ENCODE assay signal across 11 cellular contexts in genomic region chr16:53100889-53101288, GRCh38. TPM values are rescaled to one million over a fixed set of nuclear protein-coding genes. Genes with fewer than 3 reads are reported as not detected.
DNase-seq lines count a peak whose midpoint lies in the region; ATAC-seq, FAIRE-seq and TF ChIP-seq lines count a peak whose summit lies in the region.
"Had no signal": no experiment of that assay in that cellular context is flagged by ENCODE, and none has a peak within 500 bp of the region (broad histone marks: within the 10 kb centered on the region; RNA-seq: fewer than 3 reads in every experiment).

No MANE protein-coding gene starts in this region.

- H3K9me3 Mint-ChIP-seq in T-helper 1 cell treated with Interleukin-12 subunit alpha and Interleukin-12 subunit beta and Interleukin-4 antibody, amounts not matched to agents 30 μg/mL and 1 μg/mL, for 36 hours = no peaks in the 10 kb centered on the region
- H3K9me3 Mint-ChIP-seq in progenitor cell of endocrine pancreas (ENCODE audit: low read depth) = no peaks in the 10 kb centered on the region
- H3K9me3 Mint-ChIP-seq: activated CD4-positive, alpha-beta T cell treated with anti-CD3 and anti-CD28 coated beads, Interleukin-2, amount 10 ng/mL, durations not matched to agents 7 days and 5 days had no signal

- H3K14ac ChIP-seq in mesenchymal stem cell (ENCODE audit: low read length in 2 of 2) = no peak overlapping the region

- no peak overlapping the region for H2BK15ac ChIP-seq in mesenchymal stem cell (ENCODE audit: low read depth, poor library complexity, severe bottlenecking)

- no peak overlapping the region for H2AFZ ChIP-seq in mesenchymal stem cell (ENCODE audit: low read depth, low read length)

- no peak overlapping the region for H2AK5ac ChIP-seq in mesenchymal stem cell (ENCODE audit: low read length, severe bottlenecking)

- no peak overlapping the region for H2BK5ac ChIP-seq in mesenchymal stem cell (ENCODE audit: low read depth, low read length, poor library complexity, severe bottlenecking)

- no peak for ATAC-seq in thoracic aorta (ENCODE audit: insufficient number of reproducible peaks, low FRiP score, low read depth)

- H3K27me3 ChIP-seq in mesenchymal stem cell (ENCODE audit: control insufficient read depth in 1 of 2, insufficient read depth in 1 of 2, low read length in 2 of 2) (no peaks in the 10 kb centered on the region), thoracic aorta (replicated peaks; ENCODE audit: insufficient read depth) (no peaks in the 10 kb centered on the region)

- no peaks in the 10 kb centered on the region for H3K9me3 ChIP-seq in mesenchymal stem cell (ENCODE audit: control insufficient read depth, low read length)
- no peaks in the 10 kb centered on the region for H3K9me3 ChIP-seq in thoracic aorta

- no peak overlapping the region for H3K9ac ChIP-seq in mesenchymal stem cell (ENCODE audit: low read length)

- H2BK12ac ChIP-seq in mesenchymal stem cell (ENCODE audit: low read length in 2 of 2) = no peak overlapping the region

- H3K36me3 ChIP-seq in mesenchymal stem cell (ENCODE audit: control insufficient read depth in 1 of 2, insufficient read depth in 2 of 2, low read depth in 1 of 2, low read length in 2 of 2) = no peaks in the 10 kb centered on the region
- no peaks in the 10 kb centered on the region for H3K36me3 ChIP-seq in thoracic aorta

- POLR2A ChIA-PET in RWPE1 (lab: Yijun Ruan, JAX; ENCODE audit: low non-redundant PET) = no interaction called here

- WGBS in mesenchymal stem cell = no CpG with 5 or more reads among the region's 1 CpG

- H3K4me3 Mint-ChIP-seq in T-helper 1 cell treated with Interleukin-12 subunit alpha and Interleukin-12 subunit beta and Interleukin-4 antibody, amounts not matched to agents 30 μg/mL and 1 μg/mL, for 36 hours = no peak overlapping the region
- no peak overlapping the region for H3K4me3 Mint-ChIP-seq in progenitor cell of endocrine pancreas (ENCODE audit: low read depth)

- no peaks in the 10 kb centered on the region for H3K36me3 Mint-ChIP-seq in T-helper 1 cell treated with Interleukin-12 subunit alpha and Interleukin-12 subunit beta and Interleukin-4 antibody, amounts not matched to agents 30 μg/mL and 1 μg/mL, for 36 hours (ENCODE audit: low read depth)
- no peaks in the 10 kb centered on the region for H3K36me3 Mint-ChIP-seq in progenitor cell of endocrine pancreas (ENCODE audit: insufficient read depth)

- H4K91ac ChIP-seq in mesenchymal stem cell (ENCODE audit: low read length) = no peak overlapping the region

- H3K18ac ChIP-seq in mesenchymal stem cell (ENCODE audit: low read depth in 1 of 2, low read length in 2 of 2) = no peak overlapping the region

- H3K27me3 Mint-ChIP-seq in T-helper 1 cell treated with Interleukin-12 subunit alpha and Interleukin-12 subunit beta and Interleukin-4 antibody, amounts not matched to agents 30 μg/mL and 1 μg/mL, for 36 hours (ENCODE audit: low read depth) = no peaks in the 10 kb centered on the region
- no peaks in the 10 kb centered on the region for H3K27me3 Mint-ChIP-seq in progenitor cell of endocrine pancreas
- H3K27me3 Mint-ChIP-seq: activated CD4-positive, alpha-beta T cell treated with anti-CD3 and anti-CD28 coated beads, Interleukin-2, amount 10 ng/mL, durations not matched to agents 7 days and 5 days had no signal

- H3K79me1 ChIP-seq in mesenchymal stem cell (replicated peaks; ENCODE audit: low read length, poor library complexity, severe bottlenecking) = peaks cover 24% of the 10 kb centered on the region

- no peak overlapping the region for H3K23ac ChIP-seq in mesenchymal stem cell (ENCODE audit: low read length in 2 of 2)

- H3K4me2 ChIP-seq in mesenchymal stem cell (ENCODE audit: low read length, poor library complexity, severe bottlenecking) = no peak overlapping the region

- no peak for TF ChIP-seq CTCF in RWPE1 (conservative IDR thresholded peaks at IDR 0.05; ENCODE audit: low read depth)
- TF ChIP-seq CTCF in thoracic aorta (IDR thresholded peaks at IDR 0.05) = no peak
- TF ChIP-seq CTCF in D721Med (IDR thresholded peaks at IDR 0.05; ENCODE audit: insufficient read depth, missing control alignments) = no peak
- no peak for TF ChIP-seq CTCF in progenitor cell of endocrine pancreas (IDR thresholded peaks at IDR 0.05; ENCODE audit: unreplicated experiment)

- H3K4me1 ChIP-seq in mesenchymal stem cell (ENCODE audit: control insufficient read depth, insufficient read depth, low read depth, low read length) (peaks cover 11% of the 10 kb centered on the region), thoracic aorta (ENCODE audit: control insufficient read depth in 1 of 2, low read depth in 2 of 2) (peaks cover 13 to 52% of the 10 kb centered on the region in 2 donors)

- peaks cover 24% of the 10 kb centered on the region for H3K4me1 Mint-ChIP-seq in T-helper 1 cell treated with Interleukin-12 subunit alpha and Interleukin-12 subunit beta and Interleukin-4 antibody, amounts not matched to agents 30 μg/mL and 1 μg/mL, for 36 hours (ENCODE audit: low read depth)
- peaks cover 13% of the 10 kb centered on the region for H3K4me1 Mint-ChIP-seq in progenitor cell of endocrine pancreas (ENCODE audit: low read depth)

- no peak overlapping the region for H3K4ac ChIP-seq in mesenchymal stem cell (ENCODE audit: low read depth in 1 of 2, low read length in 2 of 2)

- no peak for DNase-seq in T-helper 1 cell
- no peak for DNase-seq in RWPE1 (ENCODE audit: low spot score)
- no peak for DNase-seq in mesenchymal stem cell
- no peak for DNase-seq in thoracic aorta (ENCODE audit: low spot score)
- no peak for DNase-seq in D721Med (ENCODE audit: insufficient read length, low spot score)
- DNase-seq in progenitor cell of endocrine pancreas (ENCODE audit: low spot score, unreplicated experiment) = no peak
- DNase-seq in hippocampal formation (lab: John Stamatoyannopoulos, UW) = no peak
- DNase-seq: activated CD4-positive, alpha-beta T cell treated with anti-CD3 and anti-CD28 coated beads, Interleukin-2, amount 10 ng/mL, durations not matched to agents 7 days and 5 days; NCI-H2029 treated with DMSO at 0.1 percent for 48 hours; SHP77 had no signal

- H2BK120ac ChIP-seq in mesenchymal stem cell (ENCODE audit: low read depth, low read length) = no peak overlapping the region

- no peak overlapping the region for H3K4me3 ChIP-seq in mesenchymal stem cell (ENCODE audit: insufficient read depth in 1 of 2, low read depth in 1 of 2, low read length in 2 of 2)
- no peak overlapping the region for H3K4me3 ChIP-seq in thoracic aorta

- peak overlapping the region; percentile 41 for H3K27ac Mint-ChIP-seq in T-helper 1 cell treated with Interleukin-12 subunit alpha and Interleukin-12 subunit beta and Interleukin-4 antibody, amounts not matched to agents 30 μg/mL and 1 μg/mL, for 36 hours
- H3K27ac Mint-ChIP-seq in progenitor cell of endocrine pancreas = no peak overlapping the region

- H3K27ac ChIP-seq in RWPE1 = peak overlapping the region; percentile 99
- H3K27ac ChIP-seq in mesenchymal stem cell (ENCODE audit: low read length, poor library complexity, severe bottlenecking) = peak overlapping the region; percentile 98
- peak overlapping the region; percentile 92 to 96 for H3K27ac ChIP-seq in thoracic aorta

- CTCF ChIA-PET in RWPE1 (lab: Yijun Ruan, JAX) = interaction anchor here (1.3 kb wide), 1 partner anchor 46 kb away, joined by 15 read pairs; the partner anchor contains the start of gene CHD9

- FAIRE-seq in D721Med (lab: Jason Lieb, UNC) = no peak

- H4K8ac ChIP-seq in mesenchymal stem cell (ENCODE audit: low read length) = no peak overlapping the region

RNA-seq across cellular contexts. Expression of gene CHD9, which starts 46.1 kb away (rescaled TPM):
- 20.1 TPM for polyA plus RNA-seq in mesenchymal stem cell (2013, experiment 1 of 2)
- polyA plus RNA-seq in mesenchymal stem cell (2013, experiment 2 of 2) = 23.7 TPM
- total RNA-seq in thoracic aorta = 100 to 1,000 TPM in 1 of 2 donors, 10 to 100 TPM in 1; 71.3 to 152 TPM
- 67.7 TPM in 2 replicates for total RNA-seq in progenitor cell of endocrine pancreas

RNA-seq across cellular contexts. Expression of gene CHD9NB, which starts 48.2 kb away (rescaled TPM):
- 1.2 TPM for polyA plus RNA-seq in mesenchymal stem cell (2013, experiment 1 of 2)
- 1.00 TPM for polyA plus RNA-seq in mesenchymal stem cell (2013, experiment 2 of 2)
- total RNA-seq in thoracic aorta (1 to 10 TPM in 1 of 2 donors, under 1 TPM in 1; 0.85 to 2.3 TPM), progenitor cell of endocrine pancreas (1.1 and 1.3 TPM in 2 replicates)
